Comparison of ENCODE assay signal across 29 cellular contexts in the genomic region with DNA sequence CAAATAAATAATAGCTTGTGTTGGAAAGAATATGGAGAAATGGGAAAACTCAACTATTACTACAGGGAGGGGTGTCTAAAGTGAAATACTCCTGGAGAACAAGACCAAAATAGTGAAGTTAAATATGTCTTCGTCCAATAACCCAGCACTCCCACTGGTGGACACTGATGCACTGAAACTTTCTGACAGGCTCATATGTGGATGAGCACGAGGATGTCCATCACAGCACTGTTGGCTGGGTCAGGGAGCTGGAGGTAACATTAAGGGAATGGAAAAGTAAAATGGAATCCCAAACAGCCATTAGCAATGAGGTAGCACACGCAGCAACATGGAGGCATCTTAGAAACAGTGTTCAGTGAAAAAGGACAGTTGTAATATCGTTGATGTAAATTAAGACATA.
"Had no signal": no experiment of that assay in that cellular context is flagged by ENCODE, and none has a peak within 500 bp of the region (broad histone marks: within the 10 kb centered on the region; RNA-seq: fewer than 3 reads in every experiment).

No MANE protein-coding gene starts in this region.

- H3K4me1 Mint-ChIP-seq: activated naive CD8-positive, alpha-beta T cell treated with anti-CD3 and anti-CD28 coated beads for 36 hours; activated naive CD8-positive, alpha-beta T cell treated with anti-CD3 and anti-CD28 coated beads, Interleukin-2, amount 50 U/mL, for 24 hours; activated T-helper 17 cell treated with anti-CD3 and anti-CD28 coated beads, Interleukin-2, amount 50 U/mL, for 72 hours had no signal

- H3K27me3 ChIP-seq: adrenal gland, body of pancreas, heart right ventricle had no signal

- H3K9me3 Mint-ChIP-seq: activated B cell treated with CpG ODN at 0.5 μM for 24 hours; activated CD8-positive, alpha-beta T cell treated with anti-CD3 and anti-CD28 coated beads for 36 hours; activated naive CD4-positive, alpha-beta T cell treated with anti-CD3 and anti-CD28 coated beads for 36 hours; activated naive CD4-positive, alpha-beta T cell treated with anti-CD3 and anti-CD28 coated beads, Interleukin-2, amount 50 U/mL, for 24 hours; activated naive CD8-positive, alpha-beta T cell treated with anti-CD3 and anti-CD28 coated beads for 36 hours; activated naive CD8-positive, alpha-beta T cell treated with anti-CD3 and anti-CD28 coated beads, Interleukin-2, amount 50 U/mL, for 24 hours; activated T-cell treated with anti-CD3 and anti-CD28 coated beads, Interleukin-2, amount 50 U/mL, for 4 hours; activated T-helper 17 cell treated with anti-CD3 and anti-CD28 coated beads, Interleukin-2, amount 50 U/mL, for 72 hours; effector memory CD8-positive, alpha-beta T cell; T-cell; T-helper 1 cell treated with Interleukin-12 subunit alpha and Interleukin-12 subunit beta and Interleukin-4 antibody, amounts not matched to agents 30 μg/mL and 1 μg/mL, for 36 hours had no signal

- H3K27ac Mint-ChIP-seq: activated B cell treated with CpG ODN at 0.5 μM for 24 hours; activated CD8-positive, alpha-beta T cell treated with anti-CD3 and anti-CD28 coated beads for 36 hours; activated naive CD4-positive, alpha-beta T cell treated with anti-CD3 and anti-CD28 coated beads for 36 hours; activated naive CD4-positive, alpha-beta T cell treated with anti-CD3 and anti-CD28 coated beads, Interleukin-2, amount 50 U/mL, for 24 hours; activated naive CD8-positive, alpha-beta T cell treated with anti-CD3 and anti-CD28 coated beads for 36 hours; activated naive CD8-positive, alpha-beta T cell treated with anti-CD3 and anti-CD28 coated beads, Interleukin-2, amount 50 U/mL, for 24 hours; activated T-helper 17 cell treated with anti-CD3 and anti-CD28 coated beads, Interleukin-2, amount 50 U/mL, for 72 hours; effector memory CD8-positive, alpha-beta T cell; T-cell; T-helper 1 cell treated with Interleukin-12 subunit alpha and Interleukin-12 subunit beta and Interleukin-4 antibody, amounts not matched to agents 30 μg/mL and 1 μg/mL, for 36 hours had no signal

- DNase-seq: activated B cell treated with CpG ODN at 0.5 μM for 24 hours; activated CD4-positive, alpha-beta T cell treated with anti-CD3 and anti-CD28 coated beads, Interleukin-2, amount 50 U/mL, for 1 hour; activated CD4-positive, alpha-beta T cell treated with anti-CD3 and anti-CD28 coated beads, Interleukin-2, amount 50 U/mL, for 48 hours; activated CD8-positive, alpha-beta memory T cell treated with anti-CD3 and anti-CD28 coated beads for 24 hours; activated CD8-positive, alpha-beta T cell treated with anti-CD3 and anti-CD28 coated beads for 36 hours; activated effector memory CD4-positive, alpha-beta T cell treated with Interleukin-2 at 50 U/mL for 16 hours; activated naive CD4-positive, alpha-beta T cell treated with anti-CD3 and anti-CD28 coated beads for 36 hours; activated naive CD8-positive, alpha-beta T cell treated with anti-CD3 and anti-CD28 coated beads for 36 hours; activated naive CD8-positive, alpha-beta T cell treated with anti-CD3 and anti-CD28 coated beads, Interleukin-2, amount 50 U/mL, for 24 hours; activated T-cell treated with anti-CD3 and anti-CD28 coated beads, Interleukin-2, amount 50 U/mL, for 4 hours; adrenal gland; amygdala; aorta; body of pancreas; caudate nucleus; cortex of kidney; dermis blood vessel endothelial cell; effector CD4-positive, alpha-beta T cell; effector memory CD8-positive, alpha-beta T cell; foreskin fibroblast; heart right ventricle; T-cell; T1000; WERI-Rb-1 had no signal

- ATAC-seq: activated CD4-positive, CD25-positive, alpha-beta regulatory T cell treated with anti-CD3 and anti-CD28 coated beads, Interleukin-2, amount 50 U/mL, for 24 hours; activated CD8-positive, alpha-beta T cell treated with anti-CD3 and anti-CD28 coated beads for 36 hours; activated naive CD8-positive, alpha-beta T cell treated with anti-CD3 and anti-CD28 coated beads, Interleukin-2, amount 50 U/mL, for 24 hours; activated T-cell treated with anti-CD3 and anti-CD28 coated beads, Interleukin-2, amount 50 U/mL, for 4 hours; activated T-helper 17 cell treated with anti-CD3 and anti-CD28 coated beads, Interleukin-2, amount 50 U/mL, for 72 hours; body of pancreas; effector memory CD8-positive, alpha-beta T cell; heart right ventricle; T-cell had no signal

- H3K27ac ChIP-seq: adrenal gland, body of pancreas, epithelial cell of prostate, heart right ventricle, WERI-Rb-1 had no signal

- H3K27me3 Mint-ChIP-seq: activated B cell treated with CpG ODN at 0.5 μM for 24 hours; activated CD8-positive, alpha-beta T cell treated with anti-CD3 and anti-CD28 coated beads for 36 hours; activated naive CD4-positive, alpha-beta T cell treated with anti-CD3 and anti-CD28 coated beads, Interleukin-2, amount 50 U/mL, for 24 hours; activated naive CD8-positive, alpha-beta T cell treated with anti-CD3 and anti-CD28 coated beads for 36 hours; activated naive CD8-positive, alpha-beta T cell treated with anti-CD3 and anti-CD28 coated beads, Interleukin-2, amount 50 U/mL, for 24 hours; activated T-helper 17 cell treated with anti-CD3 and anti-CD28 coated beads, Interleukin-2, amount 50 U/mL, for 72 hours; T-cell had no signal

- H3K4me3 Mint-ChIP-seq: activated B cell treated with CpG ODN at 0.5 μM for 24 hours; activated CD8-positive, alpha-beta T cell treated with anti-CD3 and anti-CD28 coated beads for 36 hours; activated naive CD4-positive, alpha-beta T cell treated with anti-CD3 and anti-CD28 coated beads for 36 hours; activated naive CD4-positive, alpha-beta T cell treated with anti-CD3 and anti-CD28 coated beads, Interleukin-2, amount 50 U/mL, for 24 hours; activated naive CD8-positive, alpha-beta T cell treated with anti-CD3 and anti-CD28 coated beads for 36 hours; activated naive CD8-positive, alpha-beta T cell treated with anti-CD3 and anti-CD28 coated beads, Interleukin-2, amount 50 U/mL, for 24 hours; activated T-cell treated with anti-CD3 and anti-CD28 coated beads, Interleukin-2, amount 50 U/mL, for 4 hours; activated T-helper 17 cell treated with anti-CD3 and anti-CD28 coated beads, Interleukin-2, amount 50 U/mL, for 72 hours; effector memory CD8-positive, alpha-beta T cell; T-cell; T-helper 1 cell treated with Interleukin-12 subunit alpha and Interleukin-12 subunit beta and Interleukin-4 antibody, amounts not matched to agents 30 μg/mL and 1 μg/mL, for 36 hours had no signal

- H3K4me3 ChIP-seq: adrenal gland, body of pancreas, heart right ventricle had no signal

- H3K4me1 ChIP-seq: adrenal gland, body of pancreas had no signal

- H3K36me3 ChIP-seq: adrenal gland, heart right ventricle, WERI-Rb-1 had no signal

- H3K9me3 ChIP-seq: adrenal gland, body of pancreas, heart right ventricle had no signal

- H3K36me3 Mint-ChIP-seq: activated naive CD8-positive, alpha-beta T cell treated with anti-CD3 and anti-CD28 coated beads for 36 hours; T-cell had no signal
